8 cellular contexts compared by ENCODE assay signal in genomic region chr1:109397451-109398342, GRCh38. TPM values are rescaled to one million over a fixed set of nuclear protein-coding genes. Genes with fewer than 3 reads are reported as not detected.
A peak's percentile ranks its signal among the peaks of the same experiment; 100 is the strongest.
DNase-seq lines count a peak whose midpoint lies in the region; ATAC-seq and TF ChIP-seq lines count a peak whose summit lies in the region.

Gene SORT1, minus strand, starts transcription at chr1:109397918. Its CDS starts 26 bp downstream, at chr1:109397892.

- intact Hi-C loops in Right ventricle myocardium superior (cut with DNase I): loop anchor here (2.0 to 5.0 kb wide), 2 partner anchors 45 to 121 kb away; no protein-coding TSS in a partner anchor

- no peaks in the 10 kb centered on the region for H3K9me3 Mint-ChIP-seq in osteocyte (ENCODE audit: unreplicated experiment)

- CTCF ChIA-PET in HEK293 (lab: Yijun Ruan, JAX): interaction anchor here (0.6 to 7.8 kb wide), 34 partner anchors 8 to 216 kb away, joined by 3 to 126 read pairs (median 6); partner anchors contain the start of genes CELSR2, CYB561D1, MYBPHL and PSRC1

- WGBS in adipose tissue, 3 donors: 1% methylated on average over 88 to 121 of the region's 121 CpGs

- peaks cover 8 to 18% of the 10 kb centered on the region in 2 experiments for H3K36me3 ChIP-seq in HEK293 (ENCODE audit: control insufficient read depth in 2 of 2, insufficient read depth in 1 of 2, low read length in 2 of 2)
- H3K36me3 ChIP-seq in thoracic aorta: no peaks in the 10 kb centered on the region

- H3K27ac ChIP-seq in HEK293 (ENCODE audit: extremely low read depth, low read depth, low read length) (peak within 1 kb of the TSS; percentile 79; the same call in 1 of the 2 replicates), adipose tissue (ENCODE audit: low read depth, low read length) (no peak within 1 kb of the TSS), thoracic aorta (peak within 1 kb of the TSS; percentile 88 to 92)

- H3K4me3 Mint-ChIP-seq in osteocyte (ENCODE audit: unreplicated experiment): peak within 1 kb of the TSS; percentile 92

- H3K4me3 ChIP-seq in HEK293 (ENCODE audit: low read depth, low read length) (peak within 1 kb of the TSS; percentile 67), thoracic aorta (peak within 1 kb of the TSS; percentile 79)

- H3K27me3 ChIP-seq in thoracic aorta (replicated peaks; ENCODE audit: insufficient read depth): no peaks in the 10 kb centered on the region

- H3K27ac Mint-ChIP-seq in osteocyte (ENCODE audit: unreplicated experiment): peak within 1 kb of the TSS; percentile 84

- POLR2A ChIA-PET in HEK293 (lab: Yijun Ruan, JAX): interaction anchor here (0.7 to 3.7 kb wide), 14 partner anchors 11 to 298 kb away, joined by 3 to 30 read pairs (median 6); partner anchors contain the start of genes CELSR2 and PSRC1

- H3K4me1 ChIP-seq in HEK293 (ENCODE audit: control insufficient read depth, insufficient read depth, low read length) (peaks cover 12% of the 10 kb centered on the region), thoracic aorta (ENCODE audit: control insufficient read depth in 1 of 2, low read depth in 2 of 2) (peaks cover 25 to 34% of the 10 kb centered on the region in 2 donors)

- no peaks in the 10 kb centered on the region for H3K27me3 Mint-ChIP-seq in osteocyte (ENCODE audit: unreplicated experiment)

- TF ChIP-seq CTCF in HEK293 (tag by site-specific recombination; IDR thresholded peaks at IDR 0.05): 0 out of 2 replicates have a peak, but pooled peaks have one; percentile 15
- no peak for TF ChIP-seq CTCF in osteocyte (IDR thresholded peaks at IDR 0.05)
- no peak for TF ChIP-seq CTCF in thoracic aorta (IDR thresholded peaks at IDR 0.05)

- DNase-seq in Daoy (ENCODE audit: low read depth) (peak; percentile 99), NCI-H1105 treated with DMSO at 0.1 percent for 48 hours (lab: John Stamatoyannopoulos, UW) (peak; percentile 98), T follicular helper cell (ENCODE audit: low read depth) (peak; percentile 22), Right ventricle myocardium superior (peak; percentile 91), osteocyte (ENCODE audit: extremely low spot score, unreplicated experiment) (peak; percentile 94), thoracic aorta (ENCODE audit: low spot score) (peak; percentile 65)

- ATAC-seq in Right ventricle myocardium superior (ENCODE audit: poor library complexity) (peak; percentile 88), thoracic aorta (ENCODE audit: insufficient number of reproducible peaks, low FRiP score, low read depth) (peak; percentile 30)

- H3K36me3 Mint-ChIP-seq in osteocyte (ENCODE audit: unreplicated experiment): peaks cover 4% of the 10 kb centered on the region

- H3K9me3 ChIP-seq in HEK293 (ENCODE audit: control insufficient read depth, insufficient read depth, low read depth, low read length) (no peaks in the 10 kb centered on the region), thoracic aorta (no peaks in the 10 kb centered on the region)

- H3K4me1 Mint-ChIP-seq in osteocyte (ENCODE audit: unreplicated experiment): peaks cover 56% of the 10 kb centered on the region

TF ChIP-seq in HEK293, 187 proteins besides CTCF, POLR2A, EP300 and RAD21 (continues in another document):
- TF ChIP-seq ZNF529 (tag by site-specific recombination; IDR thresholded peaks at IDR 0.05; ENCODE audit: insufficient replicate concordance) (no peak), ZNF560 (tag by site-specific recombination; IDR thresholded peaks at IDR 0.05; ENCODE audit: borderline replicate concordance) (no peak), ZSCAN16 (tag by site-specific recombination; IDR thresholded peaks at IDR 0.05) (no peak), OVOL3 (tag by site-specific recombination; IDR thresholded peaks at IDR 0.05) (no peak), ZFP3 (tag by site-specific recombination; IDR thresholded peaks at IDR 0.05; ENCODE audit: low read depth) (peak; percentile 89), HOXC10 (CRISPR knock-in tag; IDR thresholded peaks at IDR 0.05) (no peak), ZNF473 (tag by site-specific recombination; IDR thresholded peaks at IDR 0.05) (no peak), ZNF785 (tag by site-specific recombination; IDR thresholded peaks at IDR 0.05) (no peak), ZNF324 (tag by site-specific recombination; IDR thresholded peaks at IDR 0.05) (no peak), ZBTB48 (tag by site-specific recombination; IDR thresholded peaks at IDR 0.05) (peak; percentile 76; the same call in 1 of the 2 replicates), ZNF350 (tag by site-specific recombination; IDR thresholded peaks at IDR 0.05) (no peak), GLIS1 (tag by site-specific recombination; IDR thresholded peaks at IDR 0.05) (peak; percentile 57; the same call in 1 of the 2 replicates), ZNF747 (tag by site-specific recombination; IDR thresholded peaks at IDR 0.05) (no peak), SCRT2 (tag by site-specific recombination; IDR thresholded peaks at IDR 0.05) (no peak), ZNF223 (tag by site-specific recombination; IDR thresholded peaks at IDR 0.05) (no peak), MYNN (tag by site-specific recombination; IDR thresholded peaks at IDR 0.05; ENCODE audit: borderline replicate concordance) (no peak), ZNF558 (tag by site-specific recombination; IDR thresholded peaks at IDR 0.05) (no peak), ZNF214 (tag by site-specific recombination; IDR thresholded peaks at IDR 0.05; ENCODE audit: borderline replicate concordance) (no peak), ZNF138 (tag by site-specific recombination; IDR thresholded peaks at IDR 0.05; ENCODE audit: borderline replicate concordance) (no peak), ZNF488 (tag by site-specific recombination; IDR thresholded peaks at IDR 0.05) (no peak), ZNF658 (tag by site-specific recombination; IDR thresholded peaks at IDR 0.05) (no peak), ZFHX2 (tag by site-specific recombination; conservative IDR thresholded peaks at IDR 0.05) (0 out of 2 replicates have a peak, but pooled peaks have one; percentile 21), ZNF398 (tag by site-specific recombination; IDR thresholded peaks at IDR 0.05) (no peak), ZNF26 (tag by site-specific recombination; IDR thresholded peaks at IDR 0.05) (no peak)
- TF ChIP-seq, protein P1, sequence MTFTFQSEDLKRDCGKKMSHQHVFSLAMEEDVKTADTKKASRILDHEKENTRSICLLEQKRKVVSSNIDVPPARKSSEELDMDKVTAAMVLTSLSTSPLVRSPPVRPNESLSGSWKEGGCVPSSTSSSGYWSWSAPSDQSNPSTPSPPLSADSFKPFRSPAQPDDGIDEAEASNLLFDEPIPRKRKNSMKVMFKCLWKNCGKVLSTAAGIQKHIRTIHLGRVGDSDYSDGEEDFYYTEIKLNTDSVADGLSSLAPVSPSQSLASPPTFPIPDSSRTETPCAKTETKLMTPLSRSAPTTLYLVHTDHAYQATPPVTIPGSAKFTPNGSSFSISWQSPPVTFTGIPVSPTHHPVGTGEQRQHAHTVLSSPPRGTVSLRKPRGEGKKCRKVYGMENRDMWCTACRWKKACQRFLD (tag by site-specific recombination; IDR thresholded peaks at IDR 0.05): no peak
- TF ChIP-seq, protein P2, sequence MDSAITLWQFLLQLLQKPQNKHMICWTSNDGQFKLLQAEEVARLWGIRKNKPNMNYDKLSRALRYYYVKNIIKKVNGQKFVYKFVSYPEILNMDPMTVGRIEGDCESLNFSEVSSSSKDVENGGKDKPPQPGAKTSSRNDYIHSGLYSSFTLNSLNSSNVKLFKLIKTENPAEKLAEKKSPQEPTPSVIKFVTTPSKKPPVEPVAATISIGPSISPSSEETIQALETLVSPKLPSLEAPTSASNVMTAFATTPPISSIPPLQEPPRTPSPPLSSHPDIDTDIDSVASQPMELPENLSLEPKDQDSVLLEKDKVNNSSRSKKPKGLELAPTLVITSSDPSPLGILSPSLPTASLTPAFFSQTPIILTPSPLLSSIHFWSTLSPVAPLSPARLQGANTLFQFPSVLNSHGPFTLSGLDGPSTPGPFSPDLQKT (IDR thresholded peaks at IDR 0.05; ENCODE audit: borderline replicate concordance, low read depth, low read length): no peak

RNA-seq across cellular contexts. Expression of gene SORT1, which starts in this region (rescaled TPM):
- total RNA-seq in Daoy (2014; rRNA removed; shearing (Covaris generic)): 14.1 and 16.3 TPM in 2 replicates
- polyA plus RNA-seq in adipose tissue: 10 to 100 TPM; 13.2 to 47.9 (median 24.6) TPM
- total RNA-seq in Right ventricle myocardium superior: 127 TPM
- 71.4 and 78.5 TPM in 2 replicates for total RNA-seq in osteocyte
- 100 to 1,000 TPM; 225 to 231 TPM for total RNA-seq in thoracic aorta

Comparison
In these comparisons a context has a peak if more than half of its experiments do, and no peak if none do; other contexts are left out.
1. DNase-seq: peak in every context shown above with its lines; median percentile 99 in Daoy; 98 in NCI-H1105 treated with DMSO at 0.1 percent for 48 hours; 94 in osteocyte; 91 in Right ventricle myocardium superior; 65 in thoracic aorta; 22 in T follicular helper cell.